ENCODE assay signal across 9 cellular contexts in the genomic region with DNA sequence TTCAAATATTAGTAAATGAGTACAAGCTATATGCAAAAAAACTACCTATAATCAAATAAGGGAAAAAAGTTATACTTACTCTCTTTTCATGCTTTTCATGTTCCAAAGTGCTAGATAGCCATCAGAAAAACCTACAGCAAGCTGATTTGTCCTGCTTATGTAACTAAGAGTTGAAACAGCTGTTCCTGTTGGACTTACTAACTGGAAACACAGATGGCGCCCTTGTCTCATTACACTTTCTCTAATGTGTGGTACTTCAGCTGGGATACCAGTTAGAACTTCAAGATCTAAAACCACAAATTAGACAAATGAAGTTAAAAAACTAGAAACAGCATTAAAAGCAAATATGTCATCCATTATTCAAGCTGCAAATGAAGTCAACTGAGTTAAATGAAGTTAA. TPM values are rescaled to one million over a fixed set of nuclear protein-coding genes. Genes with fewer than 3 reads are reported as not detected.
DNase-seq lines count a peak whose midpoint lies in the region; TF ChIP-seq lines count a peak whose summit lies in the region.
"Had no signal": no experiment of that assay in that cellular context is flagged by ENCODE, and none has a peak within 500 bp of the region (broad histone marks: within the 10 kb centered on the region; RNA-seq: fewer than 3 reads in every experiment).

No MANE protein-coding gene starts in this region.

- H3K4me3 ChIP-seq in H7 (ENCODE audit: insufficient read depth, low read depth, low read length), result no peak overlapping the region

- H3K27ac Mint-ChIP-seq in neural crest cell (ENCODE audit: unreplicated experiment), result no peak overlapping the region
- no peak overlapping the region for H3K27ac Mint-ChIP-seq in activated CD4-positive, alpha-beta memory T cell treated with anti-CD3 and anti-CD28 coated beads for 36 hours
- H3K27ac Mint-ChIP-seq: T-cell had no signal

- DNase-seq in DMS53 (lab: John Stamatoyannopoulos, UW) (peak; percentile 78), HCEC 1CT (peak; percentile 59), OCI-M1 (lab: John Stamatoyannopoulos, UW) (peak; percentile 87), erythroblast (lab: John Stamatoyannopoulos, UW) (peak; percentile 68 to 70), neural crest cell (ENCODE audit: low read depth, low spot score) (no peak), 8988T (no peak), H7 (no peak)
- no peak for DNase-seq in activated CD4-positive, alpha-beta memory T cell treated with anti-CD3 and anti-CD28 coated beads for 36 hours

- peaks cover 16% of the 10 kb centered on the region for H3K36me3 ChIP-seq in H7 (replicated peaks; ENCODE audit: control insufficient read depth, insufficient read depth, low read length)

- H3K27me3 ChIP-seq in H7 (ENCODE audit: control insufficient read depth, insufficient read depth, low read length), result no peaks in the 10 kb centered on the region

- H3K4me3 Mint-ChIP-seq in neural crest cell, result no peak overlapping the region
- no peak overlapping the region for H3K4me3 Mint-ChIP-seq in activated CD4-positive, alpha-beta memory T cell treated with anti-CD3 and anti-CD28 coated beads for 36 hours
- H3K4me3 Mint-ChIP-seq: T-cell had no signal

- H3K36me3 Mint-ChIP-seq in neural crest cell (ENCODE audit: low read depth), result peaks cover 30% of the 10 kb centered on the region
- H3K36me3 Mint-ChIP-seq in activated CD4-positive, alpha-beta memory T cell treated with anti-CD3 and anti-CD28 coated beads for 36 hours, result peaks cover 45% of the 10 kb centered on the region

- POLR2A ChIA-PET in activated CD4-positive, alpha-beta memory T cell treated with anti-CD3 and anti-CD28 coated beads for 36 hours (lab: Charles Lee), result no interaction called here

- no peaks in the 10 kb centered on the region for H3K4me1 Mint-ChIP-seq in neural crest cell
- H3K4me1 Mint-ChIP-seq in activated CD4-positive, alpha-beta memory T cell treated with anti-CD3 and anti-CD28 coated beads for 36 hours (ENCODE audit: low read depth), result no peaks in the 10 kb centered on the region

- TF ChIP-seq CTCF in neural crest cell (conservative IDR thresholded peaks at IDR 0.05), result peak; percentile 64

- no peaks in the 10 kb centered on the region for H3K27me3 Mint-ChIP-seq in neural crest cell (ENCODE audit: low read depth)
- H3K27me3 Mint-ChIP-seq in activated CD4-positive, alpha-beta memory T cell treated with anti-CD3 and anti-CD28 coated beads for 36 hours, result no peaks in the 10 kb centered on the region
- H3K27me3 Mint-ChIP-seq: T-cell had no signal

- no peaks in the 10 kb centered on the region for H3K9me3 Mint-ChIP-seq in neural crest cell
- no peaks in the 10 kb centered on the region for H3K9me3 Mint-ChIP-seq in activated CD4-positive, alpha-beta memory T cell treated with anti-CD3 and anti-CD28 coated beads for 36 hours
- H3K9me3 Mint-ChIP-seq: T-cell had no signal

- no peak for TF ChIP-seq POLR2A in erythroblast (IDR thresholded peaks at IDR 0.05; ENCODE audit: low read length)

- intact Hi-C loops in activated CD4-positive, alpha-beta memory T cell treated with anti-CD3 and anti-CD28 coated beads for 36 hours (cut with micrococcal nuclease), result loop anchor here (1.0 kb wide), 1 partner anchor 64 kb away; no protein-coding TSS in a partner anchor

- CTCF ChIA-PET in activated CD4-positive, alpha-beta memory T cell treated with anti-CD3 and anti-CD28 coated beads for 36 hours (lab: Charles Lee), result interaction anchor here (0.7 to 1.9 kb wide), 4 partner anchors 9 to 661 kb away, joined by 3 to 9 read pairs (median 5); a partner anchor contains a TSS

RNA-seq across cellular contexts. Expression of a gene that starts 24.3 kb away (rescaled TPM):
- 40.4 and 47.3 TPM in 2 replicates for total RNA-seq in neural crest cell
- 10 to 100 TPM; 35.8 to 40.3 TPM for total RNA-seq in activated CD4-positive, alpha-beta memory T cell treated with anti-CD3 and anti-CD28 coated beads for 36 hours
- total RNA-seq in H7 (2014; rRNA removed; shearing (Covaris generic)), result 43.4 and 62.9 TPM in 2 replicates

Comparison
In these comparisons a context has a peak if more than half of its experiments do, and no peak if none do; other contexts are left out.
1. DNase-seq: peak in DMS53 (single experiment), HCEC 1CT (single experiment), OCI-M1 (single experiment) and erythroblast (2 of 2); none in neural crest cell (single experiment), activated CD4-positive, alpha-beta memory T cell treated with anti-CD3 and anti-CD28 coated beads for 36 hours (single experiment), 8988T (single experiment) and H7 (single experiment).